In genomic region chr7:73308074-73308664, GRCh38 we compare ENCODE assay signal across 1 cellular context.
TF ChIP-seq lines count a peak whose summit lies in the region.

No MANE protein-coding gene starts in this region.

TF ChIP-seq in GM12878, 131 proteins besides CTCF, POLR2A, EP300 and RAD21:
- TF ChIP-seq MLLT1 (IDR thresholded peaks at IDR 0.05), result peak; percentile 23; the same call in 1 of the 2 replicates
- no peak; the same call in 1 of the 2 replicates for TF ChIP-seq PML (IDR thresholded peaks at IDR 0.05; ENCODE audit: low read length)
